ENCODE assay signal across 8 cellular contexts in the genomic region with DNA sequence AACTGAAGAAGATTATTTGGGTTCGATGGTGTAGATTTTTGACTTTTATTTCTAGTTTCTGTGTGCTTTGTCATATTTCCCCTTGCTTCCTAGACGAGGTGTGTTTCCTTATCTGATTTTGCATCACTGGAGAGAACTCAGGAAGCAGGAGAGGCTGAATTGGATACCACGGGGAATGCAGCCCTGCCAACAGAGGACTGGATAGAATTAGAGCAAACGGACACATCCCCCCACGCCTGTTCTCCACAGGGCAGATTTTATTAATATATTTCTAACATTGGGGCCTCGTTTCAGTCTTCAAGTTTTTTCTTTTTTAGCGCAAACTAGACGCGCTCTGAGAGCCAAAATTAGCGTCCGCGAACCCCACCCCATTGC. TPM values are rescaled to one million over a fixed set of nuclear protein-coding genes. Genes with fewer than 3 reads are reported as not detected.
DNase-seq lines count a peak whose midpoint lies in the region; ATAC-seq and TF ChIP-seq lines count a peak whose summit lies in the region.

No MANE protein-coding gene starts in this region.

- H3K4me2 ChIP-seq in GM23338, result peak overlapping the region; percentile 85

- H3K4me3 ChIP-seq in GM23338 (peak overlapping the region; percentile 84), gastroesophageal sphincter (peak overlapping the region; percentile 73 to 94), sigmoid colon (peak overlapping the region; percentile 89 to 95 (median 90))

- intact Hi-C loops in sigmoid colon (cut with DNase I), result loop anchor here (5.0 to 10.0 kb wide), 4 partner anchors 111 to 338 kb away; partner anchors contain the start of genes PPP4R1 and RAB31

- H3K79me2 ChIP-seq in GM23338 (replicated peaks; ENCODE audit: insufficient read depth), result peaks cover 35% of the 10 kb centered on the region

- H3K27me3 ChIP-seq in GM23338 (ENCODE audit: insufficient read depth), result no peaks in the 10 kb centered on the region
- H3K27me3 ChIP-seq in gastroesophageal sphincter, result no peaks in the 10 kb centered on the region
- no peaks in the 10 kb centered on the region for H3K27me3 ChIP-seq in sigmoid colon

- POLR2A ChIA-PET in T-cell (lab: Charles Lee), result interaction anchor here in 1 of 2 donors (0.5 to 0.7 kb wide), 4 partner anchors 14 to 1217 kb away, joined by 3 to 4 read pairs (median 3); no protein-coding TSS in a partner anchor

- H3F3A ChIP-seq in GM23338 (replicated peaks; ENCODE audit: low read depth), result no peaks in the 10 kb centered on the region

- H3K9me3 ChIP-seq in gastroesophageal sphincter, result no peaks in the 10 kb centered on the region
- H3K9me3 ChIP-seq in sigmoid colon, result no peaks in the 10 kb centered on the region

- peak; percentile 8 for ATAC-seq in GM23338
- ATAC-seq in T-cell (replicated peaks in 1 of 4), result no peak
- ATAC-seq in gastroesophageal sphincter, result no peak

- H3K27ac Mint-ChIP-seq in GM23338 (no peak overlapping the region; the same call in 1 of the 2 replicates), T-cell (peak overlapping the region; percentile 92 to 99)

- DNase-seq in GM23338 (ENCODE audit: low spot score), result no peak
- no peak for DNase-seq in T-cell
- DNase-seq in sigmoid colon, result no peak
- DNase-seq in NCI-H187 (lab: John Stamatoyannopoulos, UW), result no peak
- DNase-seq in AG20443 (ENCODE audit: low spot score), result no peak
- DNase-seq in NCI-H2107 (lab: John Stamatoyannopoulos, UW), result no peak
- no peak for DNase-seq in DMS 273 (lab: John Stamatoyannopoulos, UW; ENCODE audit: unreplicated experiment)

- H3K4me3 Mint-ChIP-seq in GM23338 (peak overlapping the region; percentile 83), T-cell (peak overlapping the region; percentile 80 to 89 (median 88))

- no peak overlapping the region for H3K27ac ChIP-seq in GM23338 (ENCODE audit: low read depth)
- peak overlapping the region; percentile 93 to 100 (median 98) for H3K27ac ChIP-seq in gastroesophageal sphincter
- peak overlapping the region; percentile 98 to 100 (median 100) for H3K27ac ChIP-seq in sigmoid colon

- peaks cover 2% of the 10 kb centered on the region for H3K27me3 Mint-ChIP-seq in GM23338 (ENCODE audit: insufficient read depth, low read depth, poor library complexity)
- H3K27me3 Mint-ChIP-seq in T-cell, result peaks cover 0 to 6% of the 10 kb centered on the region in 2 donors

- H2AFZ ChIP-seq in GM23338, result peak overlapping the region; percentile 90

- no peak for TF ChIP-seq CTCF in GM23338 (conservative IDR thresholded peaks at IDR 0.05; ENCODE audit: low read depth in 2 of 2)
- no peak for TF ChIP-seq CTCF in gastroesophageal sphincter (IDR thresholded peaks at IDR 0.05)
- TF ChIP-seq CTCF in sigmoid colon (IDR thresholded peaks at IDR 0.05), result no peak

- H3K36me3 Mint-ChIP-seq in GM23338 (ENCODE audit: low read depth) (peaks cover 3% of the 10 kb centered on the region; the same call in 1 of the 3 replicates), T-cell (no peaks in the 10 kb centered on the region)

- CTCF ChIA-PET in T-cell (lab: Charles Lee), result interaction anchor here in 1 of 2 donors (1.1 kb wide), 1 partner anchor 37 kb away, joined by 4 read pairs; no protein-coding TSS in a partner anchor

- H3K9me3 Mint-ChIP-seq in GM23338, result no peaks in the 10 kb centered on the region
- H3K9me3 Mint-ChIP-seq in T-cell, result no peaks in the 10 kb centered on the region

- H4K20me1 ChIP-seq in GM23338 (replicated peaks; ENCODE audit: insufficient read depth), result peaks cover 19% of the 10 kb centered on the region

- no peaks in the 10 kb centered on the region for H3K9me2 ChIP-seq in GM23338 (ENCODE audit: insufficient read depth)

- H3K4me1 ChIP-seq in GM23338 (ENCODE audit: insufficient read depth) (peaks cover 35% of the 10 kb centered on the region), gastroesophageal sphincter (peaks cover 4 to 37% (median 7%) of the 10 kb centered on the region in 3 donors), sigmoid colon (peaks cover 0 to 35% (median 28%) of the 10 kb centered on the region in 4 donors)

- WGBS in gastroesophageal sphincter (ENCODE audit: low coverage in 1 of 2), 2 donors, result 6 to 11% methylated on average over 10 to 12 of the region's 12 CpGs
- WGBS in sigmoid colon, 2 donors, result 4 to 7% methylated on average over 12 of the region's 12 CpGs

- H3K4me1 Mint-ChIP-seq in GM23338, result peaks cover 18% of the 10 kb centered on the region
- H3K4me1 Mint-ChIP-seq in T-cell, result peaks cover 26 to 31% (median 27%) of the 10 kb centered on the region in 3 donors

- TF ChIP-seq POLR2A in gastroesophageal sphincter (IDR thresholded peaks at IDR 0.05), result no peak
- TF ChIP-seq POLR2A in sigmoid colon (IDR thresholded peaks at IDR 0.05), result peak in 1 of 2 donors; percentile 37

- TF ChIP-seq EP300 in gastroesophageal sphincter (IDR thresholded peaks at IDR 0.05), result no peak
- no peak for TF ChIP-seq EP300 in sigmoid colon (IDR thresholded peaks at IDR 0.05)

- H3K36me3 ChIP-seq in GM23338 (ENCODE audit: insufficient read depth), result no peaks in the 10 kb centered on the region
- H3K36me3 ChIP-seq in gastroesophageal sphincter, result no peaks in the 10 kb centered on the region
- no peaks in the 10 kb centered on the region for H3K36me3 ChIP-seq in sigmoid colon

TF ChIP-seq in GM23338, 12 proteins besides CTCF, POLR2A, EP300 and RAD21:
- TF ChIP-seq EZH2phosphoT487 (IDR thresholded peaks at IDR 0.05; ENCODE audit: unreplicated experiment) (no peak), EZH2 (IDR thresholded peaks at IDR 0.05; ENCODE audit: low read depth, unreplicated experiment) (no peak)

RNA-seq across cellular contexts. Expression of gene VAPA, which starts 0.7 kb away (rescaled TPM):
- 166 and 178 TPM in 2 replicates for total RNA-seq in GM23338 (2014; rRNA removed; shearing (Covaris generic))
- polyA plus RNA-seq in GM23338 (2016; fragmentation: Nextera tagmentation; extraction: Ambion mirVana), result 158 and 162 TPM in 2 replicates
- total RNA-seq in T-cell, result 100 to 1,000 TPM; 116 to 157 (median 119) TPM
- 100 to 1,000 TPM; 276 to 386 (median 317) TPM for total RNA-seq in gastroesophageal sphincter
- 100 to 1,000 TPM; 252 to 336 (median 291) TPM for total RNA-seq in sigmoid colon
- 100 to 1,000 TPM; 181 to 297 (median 233) TPM for polyA plus RNA-seq in sigmoid colon

RNA-seq across cellular contexts. Expression of gene TXNDC2, which starts 27.4 kb away (rescaled TPM):
- total RNA-seq in GM23338 (2014; rRNA removed; shearing (Covaris generic)), result not detected in 2 replicates
- 0.16 TPM in 1 of 2 replicates, not detected in the other for polyA plus RNA-seq in GM23338 (2016; fragmentation: Nextera tagmentation; extraction: Ambion mirVana)
- not detected for total RNA-seq in T-cell
- under 1 TPM in 2 of 4 donors, not detected in 2; 0.62 to 0.96 TPM for total RNA-seq in gastroesophageal sphincter
- total RNA-seq in sigmoid colon, result not detected
- polyA plus RNA-seq in sigmoid colon, result under 1 TPM in 1 of 3 donors, not detected in 2; 0.04 TPM
